In genomic region chr11:57124460-57124859, GRCh38 we compare ENCODE assay signal across 2 cellular contexts.
TF ChIP-seq lines count a peak whose summit lies in the region.

No MANE protein-coding gene starts in this region.

TF ChIP-seq in GM23338, 12 proteins besides CTCF, POLR2A, EP300 and RAD21 (continued from another document):
- no peak for TF ChIP-seq ZNF462 (CRISPR knock-in tag; IDR thresholded peaks at IDR 0.05)
- TF ChIP-seq CREB1 (CRISPR knock-in tag; IDR thresholded peaks at IDR 0.05; ENCODE audit: low read depth): no peak
- TF ChIP-seq POLR2AphosphoS5 (IDR thresholded peaks at IDR 0.05; ENCODE audit: low read depth): no peak
- no peak for TF ChIP-seq EZH2 (IDR thresholded peaks at IDR 0.05; ENCODE audit: low read depth, unreplicated experiment)
- TF ChIP-seq REST (IDR thresholded peaks at IDR 0.05; ENCODE audit: unreplicated experiment): no peak
- no peak for TF ChIP-seq STAT1 (IDR thresholded peaks at IDR 0.05; ENCODE audit: unreplicated experiment)
- no peak for TF ChIP-seq EZH2phosphoT487 (IDR thresholded peaks at IDR 0.05; ENCODE audit: unreplicated experiment)
- TF ChIP-seq ETS1 (IDR thresholded peaks at IDR 0.05): no peak
- no peak for TF ChIP-seq ZNF331 (CRISPR knock-in tag; IDR thresholded peaks at IDR 0.05; ENCODE audit: low read depth)

TF ChIP-seq in WTC11, 78 proteins besides CTCF, POLR2A, EP300 and RAD21 (continued from another document):
- TF ChIP-seq ZNF512 (CRISPR knock-in tag; IDR thresholded peaks at IDR 0.05; ENCODE audit: borderline replicate concordance): no peak
- TF ChIP-seq GRHL2 (CRISPR knock-in tag; IDR thresholded peaks at IDR 0.05; ENCODE audit: insufficient replicate concordance, severe bottlenecking): no peak
- no peak for TF ChIP-seq ZNF281 (CRISPR knock-in tag; IDR thresholded peaks at IDR 0.05)
